In the genomic region with DNA sequence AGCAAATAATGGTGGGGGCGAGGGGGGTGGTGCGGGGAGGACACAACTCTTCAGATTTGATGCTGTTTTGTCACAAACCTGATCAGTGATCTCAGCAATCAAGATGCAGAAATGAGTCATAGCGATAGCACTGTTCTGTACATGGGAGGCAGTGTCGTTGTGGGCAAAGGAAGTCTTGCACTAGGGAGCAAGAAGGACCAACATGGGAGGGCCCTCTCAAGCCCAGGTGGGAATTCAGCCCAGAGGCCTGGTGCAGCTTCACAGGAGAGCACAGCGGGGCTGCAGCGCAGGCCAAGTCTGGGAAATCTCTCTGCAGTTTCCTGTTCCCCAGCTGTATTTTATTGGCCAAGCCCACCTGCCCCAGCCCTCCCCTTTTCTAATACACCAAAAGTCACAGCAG, we compare ENCODE assay signal across 20 cellular contexts.
"Had no signal": no experiment of that assay in that cellular context is flagged by ENCODE, and none has a peak within 500 bp of the region (broad histone marks: within the 10 kb centered on the region; RNA-seq: fewer than 3 reads in every experiment).

No MANE protein-coding gene starts in this region.

- DNase-seq: activated CD4-positive, alpha-beta T cell treated with anti-CD3 and anti-CD28 coated beads for 1 hour; activated CD4-positive, alpha-beta T cell treated with anti-CD3 and anti-CD28 coated beads, Interleukin-2, amount 50 U/mL, for 1 hour; activated T-cell treated with anti-CD3 and anti-CD28 coated beads, Interleukin-2, amount 50 U/mL, for 1 hour; brain microvascular endothelial cell; central memory CD4-positive, alpha-beta T cell; dorsolateral prefrontal cortex; gastrocnemius medialis; hypothalamus; left ventricle myocardium inferior; naive thymus-derived CD8-positive, alpha-beta T cell; retina; spleen; stimulated activated CD4-positive, alpha-beta T cell treated with anti-CD3 and anti-CD28 coated beads, Interleukin-4, amount 100 ng/mL, for 1 hour; stimulated activated naive CD4-positive, alpha-beta T cell; testis; WERI-Rb-1 had no signal

- H3K36me3 Mint-ChIP-seq: activated naive CD4-positive, alpha-beta T cell treated with anti-CD3 and anti-CD28 coated beads, Interleukin-2, amount 50 U/mL, for 72 hours; naive thymus-derived CD8-positive, alpha-beta T cell had no signal

- H3K27me3 Mint-ChIP-seq: progenitor cell of endocrine pancreas had no signal

- H3K4me3 Mint-ChIP-seq: naive thymus-derived CD8-positive, alpha-beta T cell had no signal

- H3K27ac ChIP-seq: ascending aorta, brain microvascular endothelial cell, dorsolateral prefrontal cortex, esophagus muscularis mucosa, gastrocnemius medialis, left ventricle myocardium inferior, spleen, testis, WERI-Rb-1 had no signal

- H3K4me1 ChIP-seq: spleen, testis had no signal

- H3K9me3 ChIP-seq: ascending aorta, esophagus muscularis mucosa, gastrocnemius medialis, left ventricle myocardium inferior, spleen, testis had no signal

- H3K27ac Mint-ChIP-seq: activated naive CD4-positive, alpha-beta T cell treated with anti-CD3 and anti-CD28 coated beads, Interleukin-2, amount 50 U/mL, for 72 hours; progenitor cell of endocrine pancreas had no signal

- H3K4me3 ChIP-seq: ascending aorta, dorsolateral prefrontal cortex, esophagus muscularis mucosa, gastrocnemius medialis, left ventricle myocardium inferior, spleen, testis had no signal

- H3K4me1 Mint-ChIP-seq: naive thymus-derived CD8-positive, alpha-beta T cell had no signal

- H3K36me3 ChIP-seq: ascending aorta, brain microvascular endothelial cell, esophagus muscularis mucosa, gastrocnemius medialis, left ventricle myocardium inferior, spleen, WERI-Rb-1 had no signal

- H3K27me3 ChIP-seq: ascending aorta, brain microvascular endothelial cell, dorsolateral prefrontal cortex, esophagus muscularis mucosa, gastrocnemius medialis, spleen, testis had no signal
